ENCODE assay signal across 1 cellular context in genomic region chr3:195159819-195160175, GRCh38.
TF ChIP-seq lines count a peak whose summit lies in the region.

No MANE protein-coding gene starts in this region.

TF ChIP-seq in GM23338, 12 proteins besides CTCF, POLR2A, EP300 and RAD21 (continued from another document):
- TF ChIP-seq, protein P1, sequence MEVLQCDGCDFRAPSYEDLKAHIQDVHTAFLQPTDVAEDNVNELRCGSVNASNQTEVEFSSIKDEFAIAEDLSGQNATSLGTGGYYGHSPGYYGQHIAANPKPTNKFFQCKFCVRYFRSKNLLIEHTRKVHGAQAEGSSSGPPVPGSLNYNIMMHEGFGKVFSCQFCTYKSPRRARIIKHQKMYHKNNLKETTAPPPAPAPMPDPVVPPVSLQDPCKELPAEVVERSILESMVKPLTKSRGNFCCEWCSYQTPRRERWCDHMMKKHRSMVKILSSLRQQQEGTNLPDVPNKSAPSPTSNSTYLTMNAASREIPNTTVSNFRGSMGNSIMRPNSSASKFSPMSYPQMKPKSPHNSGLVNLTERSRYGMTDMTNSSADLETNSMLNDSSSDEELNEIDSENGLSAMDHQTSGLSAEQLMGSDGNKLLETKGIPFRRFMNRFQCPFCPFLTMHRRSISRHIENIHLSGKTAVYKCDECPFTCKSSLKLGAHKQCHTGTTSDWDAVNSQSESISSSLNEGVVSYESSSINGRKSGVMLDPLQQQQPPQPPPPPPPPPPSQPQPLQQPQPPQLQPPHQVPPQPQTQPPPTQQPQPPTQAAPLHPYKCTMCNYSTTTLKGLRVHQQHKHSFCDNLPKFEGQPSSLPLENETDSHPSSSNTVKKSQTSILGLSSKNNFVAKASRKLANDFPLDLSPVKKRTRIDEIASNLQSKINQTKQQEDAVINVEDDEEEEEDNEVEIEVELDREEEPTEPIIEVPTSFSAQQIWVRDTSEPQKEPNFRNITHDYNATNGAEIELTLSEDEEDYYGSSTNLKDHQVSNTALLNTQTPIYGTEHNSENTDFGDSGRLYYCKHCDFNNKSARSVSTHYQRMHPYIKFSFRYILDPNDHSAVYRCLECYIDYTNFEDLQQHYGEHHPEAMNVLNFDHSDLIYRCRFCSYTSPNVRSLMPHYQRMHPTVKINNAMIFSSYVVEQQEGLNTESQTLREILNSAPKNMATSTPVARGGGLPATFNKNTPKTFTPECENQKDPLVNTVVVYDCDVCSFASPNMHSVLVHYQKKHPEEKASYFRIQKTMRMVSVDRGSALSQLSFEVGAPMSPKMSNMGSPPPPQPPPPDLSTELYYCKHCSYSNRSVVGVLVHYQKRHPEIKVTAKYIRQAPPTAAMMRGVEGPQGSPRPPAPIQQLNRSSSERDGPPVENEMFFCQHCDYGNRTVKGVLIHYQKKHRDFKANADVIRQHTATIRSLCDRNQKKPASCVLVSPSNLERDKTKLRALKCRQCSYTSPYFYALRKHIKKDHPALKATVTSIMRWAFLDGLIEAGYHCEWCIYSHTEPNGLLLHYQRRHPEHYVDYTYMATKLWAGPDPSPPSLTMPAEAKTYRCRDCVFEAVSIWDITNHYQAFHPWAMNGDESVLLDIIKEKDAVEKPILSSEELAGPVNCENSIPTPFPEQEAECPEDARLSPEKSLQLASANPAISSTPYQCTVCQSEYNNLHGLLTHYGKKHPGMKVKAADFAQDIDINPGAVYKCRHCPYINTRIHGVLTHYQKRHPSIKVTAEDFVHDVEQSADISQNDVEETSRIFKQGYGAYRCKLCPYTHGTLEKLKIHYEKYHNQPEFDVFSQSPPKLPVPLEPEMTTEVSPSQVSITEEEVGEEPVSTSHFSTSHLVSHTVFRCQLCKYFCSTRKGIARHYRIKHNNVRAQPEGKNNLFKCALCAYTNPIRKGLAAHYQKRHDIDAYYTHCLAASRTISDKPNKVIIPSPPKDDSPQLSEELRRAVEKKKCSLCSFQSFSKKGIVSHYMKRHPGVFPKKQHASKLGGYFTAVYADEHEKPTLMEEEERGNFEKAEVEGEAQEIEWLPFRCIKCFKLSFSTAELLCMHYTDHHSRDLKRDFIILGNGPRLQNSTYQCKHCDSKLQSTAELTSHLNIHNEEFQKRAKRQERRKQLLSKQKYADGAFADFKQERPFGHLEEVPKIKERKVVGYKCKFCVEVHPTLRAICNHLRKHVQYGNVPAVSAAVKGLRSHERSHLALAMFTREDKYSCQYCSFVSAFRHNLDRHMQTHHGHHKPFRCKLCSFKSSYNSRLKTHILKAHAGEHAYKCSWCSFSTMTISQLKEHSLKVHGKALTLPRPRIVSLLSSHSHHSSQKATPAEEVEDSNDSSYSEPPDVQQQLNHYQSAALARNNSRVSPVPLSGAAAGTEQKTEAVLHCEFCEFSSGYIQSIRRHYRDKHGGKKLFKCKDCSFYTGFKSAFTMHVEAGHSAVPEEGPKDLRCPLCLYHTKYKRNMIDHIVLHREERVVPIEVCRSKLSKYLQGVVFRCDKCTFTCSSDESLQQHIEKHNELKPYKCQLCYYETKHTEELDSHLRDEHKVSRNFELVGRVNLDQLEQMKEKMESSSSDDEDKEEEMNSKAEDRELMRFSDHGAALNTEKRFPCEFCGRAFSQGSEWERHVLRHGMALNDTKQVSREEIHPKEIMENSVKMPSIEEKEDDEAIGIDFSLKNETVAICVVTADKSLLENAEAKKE (CRISPR knock-in tag; IDR thresholded peaks at IDR 0.05) = no peak
- no peak for TF ChIP-seq STAT1 (IDR thresholded peaks at IDR 0.05; ENCODE audit: unreplicated experiment)
- TF ChIP-seq ZNF331 (CRISPR knock-in tag; IDR thresholded peaks at IDR 0.05; ENCODE audit: low read depth) = no peak
- TF ChIP-seq, protein P2, sequence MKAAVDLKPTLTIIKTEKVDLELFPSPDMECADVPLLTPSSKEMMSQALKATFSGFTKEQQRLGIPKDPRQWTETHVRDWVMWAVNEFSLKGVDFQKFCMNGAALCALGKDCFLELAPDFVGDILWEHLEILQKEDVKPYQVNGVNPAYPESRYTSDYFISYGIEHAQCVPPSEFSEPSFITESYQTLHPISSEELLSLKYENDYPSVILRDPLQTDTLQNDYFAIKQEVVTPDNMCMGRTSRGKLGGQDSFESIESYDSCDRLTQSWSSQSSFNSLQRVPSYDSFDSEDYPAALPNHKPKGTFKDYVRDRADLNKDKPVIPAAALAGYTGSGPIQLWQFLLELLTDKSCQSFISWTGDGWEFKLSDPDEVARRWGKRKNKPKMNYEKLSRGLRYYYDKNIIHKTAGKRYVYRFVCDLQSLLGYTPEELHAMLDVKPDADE (IDR thresholded peaks at IDR 0.05) = no peak
- TF ChIP-seq POLR2AphosphoS5 (IDR thresholded peaks at IDR 0.05; ENCODE audit: low read depth) = no peak
- TF ChIP-seq JUNB (IDR thresholded peaks at IDR 0.05; ENCODE audit: unreplicated experiment) = no peak
- no peak for TF ChIP-seq EZH2phosphoT487 (IDR thresholded peaks at IDR 0.05; ENCODE audit: unreplicated experiment)
- no peak for TF ChIP-seq EZH2 (IDR thresholded peaks at IDR 0.05; ENCODE audit: low read depth, unreplicated experiment)
- no peak for TF ChIP-seq ZNF114 (CRISPR knock-in tag; IDR thresholded peaks at IDR 0.05)
- no peak for TF ChIP-seq NANOG (IDR thresholded peaks at IDR 0.05; ENCODE audit: borderline replicate concordance)
TF ChIP-seq in GM23338: peak in this region for 0.
